In genomic region chr4:184237612-184238011, GRCh38 we compare ENCODE assay signal across 15 cellular contexts. TPM values are rescaled to one million over a fixed set of nuclear protein-coding genes. Genes with fewer than 3 reads are reported as not detected.
DNase-seq lines count a peak whose midpoint lies in the region; ATAC-seq and FAIRE-seq lines count a peak whose summit lies in the region.
"Had no signal": no experiment of that assay in that cellular context is flagged by ENCODE, and none has a peak within 500 bp of the region (broad histone marks: within the 10 kb centered on the region; RNA-seq: fewer than 3 reads in every experiment).

No MANE protein-coding gene starts in this region.

- peaks cover 5% of the 10 kb centered on the region for H3K36me3 Mint-ChIP-seq in T-helper 1 cell treated with Interleukin-12 subunit alpha and Interleukin-12 subunit beta and Interleukin-4 antibody, amounts not matched to agents 30 μg/mL and 1 μg/mL, for 36 hours (ENCODE audit: low read depth)

- no peak overlapping the region for H3K27ac ChIP-seq in small intestine (ENCODE audit: low read depth in 1 of 2, low read length in 1 of 2)
- H3K27ac ChIP-seq: vagina had no signal

- no peaks in the 10 kb centered on the region for H3K9me3 Mint-ChIP-seq in T-helper 1 cell treated with Interleukin-12 subunit alpha and Interleukin-12 subunit beta and Interleukin-4 antibody, amounts not matched to agents 30 μg/mL and 1 μg/mL, for 36 hours

- H3K4me3 ChIP-seq in small intestine (ENCODE audit: low read depth in 1 of 2, low read length in 2 of 2), result no peak overlapping the region
- H3K4me3 ChIP-seq: vagina had no signal

- H3K4me3 Mint-ChIP-seq in T-helper 1 cell treated with Interleukin-12 subunit alpha and Interleukin-12 subunit beta and Interleukin-4 antibody, amounts not matched to agents 30 μg/mL and 1 μg/mL, for 36 hours, result peak overlapping the region; percentile 57

- WGBS in small intestine, 3 donors, result 36 to 43% (median 42%) methylated on average over 2 of the region's 2 CpGs

- peak overlapping the region; percentile 93 for H3K27ac Mint-ChIP-seq in T-helper 1 cell treated with Interleukin-12 subunit alpha and Interleukin-12 subunit beta and Interleukin-4 antibody, amounts not matched to agents 30 μg/mL and 1 μg/mL, for 36 hours
- H3K27ac Mint-ChIP-seq: progenitor cell of endocrine pancreas had no signal

- no peaks in the 10 kb centered on the region for H3K36me3 ChIP-seq in small intestine (ENCODE audit: control insufficient read depth in 2 of 2, insufficient read depth in 2 of 2, low read length in 2 of 2)
- H3K36me3 ChIP-seq: vagina had no signal

- no peak for ATAC-seq in HG03039 (IDR thresholded peaks at IDR 0.05; ENCODE audit: unreplicated experiment)

- peaks cover 43% of the 10 kb centered on the region for H3K4me1 Mint-ChIP-seq in T-helper 1 cell treated with Interleukin-12 subunit alpha and Interleukin-12 subunit beta and Interleukin-4 antibody, amounts not matched to agents 30 μg/mL and 1 μg/mL, for 36 hours (ENCODE audit: low read depth)

- no peaks in the 10 kb centered on the region for H3K9me3 ChIP-seq in small intestine (ENCODE audit: control insufficient read depth, low read depth)
- H3K9me3 ChIP-seq: vagina had no signal

- FAIRE-seq in small intestine (lab: Jason Lieb, UNC), result no peak
- FAIRE-seq: A204.1, H1 had no signal

- H3K27me3 ChIP-seq in small intestine (ENCODE audit: control insufficient read depth in 2 of 2, insufficient read depth in 2 of 2, low read length in 2 of 2), result no peaks in the 10 kb centered on the region
- H3K27me3 ChIP-seq: vagina had no signal

- no peaks in the 10 kb centered on the region for H3K27me3 Mint-ChIP-seq in T-helper 1 cell treated with Interleukin-12 subunit alpha and Interleukin-12 subunit beta and Interleukin-4 antibody, amounts not matched to agents 30 μg/mL and 1 μg/mL, for 36 hours (ENCODE audit: low read depth)
- H3K27me3 Mint-ChIP-seq: progenitor cell of endocrine pancreas had no signal

- H3K4me1 ChIP-seq in small intestine (ENCODE audit: control insufficient read depth in 2 of 2, insufficient read depth in 1 of 2, low read depth in 1 of 2, low read length in 1 of 2), result no peaks in the 10 kb centered on the region
- H3K4me1 ChIP-seq: vagina had no signal

- peak; percentile 22 for DNase-seq in NK-92 treated with Interleukin-12 subunit alpha and Interleukin-12 subunit beta, amount 100 ng/mL, for 24 hours (lab: John Stamatoyannopoulos, UW)
- DNase-seq in NK-92 (lab: John Stamatoyannopoulos, UW; ENCODE audit: unreplicated experiment), result no peak
- peak; percentile 29 for DNase-seq in activated naive CD8-positive, alpha-beta T cell treated with anti-CD3 and anti-CD28 coated beads, Interleukin-2, amount 50 U/mL, for 16 hours (ENCODE audit: low read depth, low spot score)
- peak; percentile 29 for DNase-seq in small intestine
- no peak for DNase-seq in COR-L47 (lab: John Stamatoyannopoulos, UW)
- DNase-seq in mucosa of gallbladder (ENCODE audit: low spot score), result no peak
- DNase-seq: cortex of kidney, Karpas-422, NCI-H345 had no signal

RNA-seq across cellular contexts. Expression of gene ENPP6, which starts 19.9 kb away (rescaled TPM):
- under 1 TPM in 2 of 3 donors, not detected in 1; 0.27 to 0.34 TPM for polyA plus RNA-seq in small intestine
- total RNA-seq in mucosa of gallbladder, result 0.60 TPM
- total RNA-seq: progenitor cell of endocrine pancreas had no signal

Comparison
In these comparisons a context has a peak if more than half of its experiments do, and no peak if none do; other contexts are left out.
1. DNase-seq: peak in NK-92 treated with Interleukin-12 subunit alpha and Interleukin-12 subunit beta, amount 100 ng/mL, for 24 hours (single experiment), activated naive CD8-positive, alpha-beta T cell treated with anti-CD3 and anti-CD28 coated beads, Interleukin-2, amount 50 U/mL, for 16 hours (single experiment) and small intestine (single experiment); none in NK-92 (single experiment), COR-L47 (single experiment) and mucosa of gallbladder (single experiment).